12 cellular contexts compared by ENCODE assay signal in the genomic region with DNA sequence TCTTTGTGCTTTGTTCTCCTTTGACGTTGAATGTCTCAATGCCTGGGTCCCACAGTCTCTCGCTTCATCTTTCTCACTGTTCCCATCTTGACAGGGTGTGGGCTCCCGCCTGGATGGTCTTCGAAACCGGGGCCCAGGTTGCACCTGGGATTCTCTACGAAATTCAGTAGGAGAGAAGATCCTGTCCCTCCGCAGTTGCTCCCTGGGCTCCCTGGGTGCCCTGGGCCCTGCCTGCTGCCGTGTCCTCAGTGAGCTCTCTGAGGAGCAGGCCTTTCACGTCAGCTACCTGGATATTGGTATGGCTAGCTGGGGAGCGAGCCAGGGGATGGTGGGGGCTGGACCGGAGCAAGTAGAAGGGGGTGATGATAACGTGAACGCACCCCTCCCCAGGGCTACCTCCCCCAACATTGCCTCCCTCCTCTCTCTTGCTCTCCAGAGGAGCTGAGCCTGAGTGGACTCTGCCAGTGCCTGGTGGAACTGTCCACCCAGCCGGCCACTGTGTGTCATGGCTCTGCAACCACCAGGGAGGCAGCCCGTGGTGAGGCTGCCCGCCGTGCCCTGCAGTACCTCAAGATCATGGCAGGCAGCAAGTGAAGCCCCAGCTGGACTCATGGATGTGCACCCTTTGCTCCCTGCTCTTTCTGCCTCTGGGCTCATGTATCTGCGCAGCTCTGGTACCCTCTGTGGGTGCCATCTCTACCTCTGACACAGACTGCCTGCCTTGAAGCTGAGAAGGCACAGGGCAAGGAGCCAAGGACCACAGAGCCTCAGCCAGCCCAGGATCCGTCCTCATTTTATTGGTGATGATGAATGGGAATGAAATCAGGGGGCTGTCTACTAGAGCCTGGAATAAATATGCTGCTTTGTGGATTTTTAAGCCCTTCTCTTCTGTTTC. TPM values are rescaled to one million over a fixed set of nuclear protein-coding genes. Genes with fewer than 3 reads are reported as not detected.
DNase-seq lines count a peak whose midpoint lies in the region; TF ChIP-seq lines count a peak whose summit lies in the region.
"Had no signal": no experiment of that assay in that cellular context is flagged by ENCODE, and none has a peak within 500 bp of the region (broad histone marks: within the 10 kb centered on the region; RNA-seq: fewer than 3 reads in every experiment).

No MANE protein-coding gene starts in this region.

- H3K27me3 ChIP-seq in WERI-Rb-1 (ENCODE audit: insufficient read depth, low read depth, severe bottlenecking), result no peaks in the 10 kb centered on the region
- H3K27me3 ChIP-seq: right atrium auricular region had no signal

- no peak overlapping the region for H3K4me3 ChIP-seq in HEK293 (ENCODE audit: low read depth, low read length)
- H3K4me3 ChIP-seq in WERI-Rb-1 (ENCODE audit: low read depth, low read length), result no peak overlapping the region
- H3K4me3 ChIP-seq: right atrium auricular region had no signal

- CTCF ChIA-PET in HEK293 (lab: Yijun Ruan, JAX), result interaction anchor here (0.6 to 2.0 kb wide), 8 partner anchors 26 to 210 kb away, joined by 3 to 10 read pairs (median 4); a partner anchor contains a TSS

- TF ChIP-seq CTCF in HEK293 (tag by site-specific recombination; IDR thresholded peaks at IDR 0.05) (no peak), WERI-Rb-1 (IDR thresholded peaks at IDR 0.05; ENCODE audit: low read depth, low read length) (no peak), glutamatergic neuron (IDR thresholded peaks at IDR 0.05; ENCODE audit: partially characterized antibody, unreplicated experiment) (no peak)

- DNase-seq in WERI-Rb-1 (no peak), glutamatergic neuron (no peak), stromal cell of bone marrow (ENCODE audit: low read depth) (peak; percentile 41), RPMI8226 (no peak), NCI-H82 (lab: John Stamatoyannopoulos, UW) (no peak)
- DNase-seq in stimulated activated naive CD4-positive, alpha-beta T cell (lab: John Stamatoyannopoulos, UW), result no peak
- DNase-seq: activated CD4-positive, CD25-positive, alpha-beta regulatory T cell; effector memory CD4-positive, alpha-beta T cell had no signal

- H3K36me3 ChIP-seq in HEK293 (ENCODE audit: control insufficient read depth in 2 of 2, insufficient read depth in 1 of 2, low read length in 2 of 2) (peaks cover 0 to 54% of the 10 kb centered on the region in 2 experiments; a peak in 1 of 3 replicates), WERI-Rb-1 (peaks cover 46% of the 10 kb centered on the region)

- no peak overlapping the region for H3K27ac ChIP-seq in HEK293 (ENCODE audit: extremely low read depth, low read depth, low read length)
- peak overlapping the region; percentile 90 for H3K27ac ChIP-seq in WERI-Rb-1
- H3K27ac ChIP-seq: right atrium auricular region had no signal

- H3K4me1 ChIP-seq in HEK293 (ENCODE audit: control insufficient read depth, insufficient read depth, low read length), result peaks cover 6% of the 10 kb centered on the region

- peaks cover 7% of the 10 kb centered on the region for H3K27me3 Mint-ChIP-seq in glutamatergic neuron (ENCODE audit: unreplicated experiment)
- H3K27me3 Mint-ChIP-seq: stimulated activated naive CD8-positive, alpha-beta T cell treated with anti-CD3 and anti-CD28 coated beads, Interleukin-15, Interleukin-2, amounts not matched to agents 100 ng/mL and 50 ng/mL, for 24 hours had no signal

- H3K9me3 ChIP-seq in HEK293 (ENCODE audit: control insufficient read depth, insufficient read depth, low read depth, low read length), result no peaks in the 10 kb centered on the region
- H3K9me3 ChIP-seq in WERI-Rb-1 (ENCODE audit: severe bottlenecking), result no peaks in the 10 kb centered on the region
- H3K9me3 ChIP-seq: right atrium auricular region had no signal

- H3K27ac Mint-ChIP-seq in glutamatergic neuron (ENCODE audit: unreplicated experiment), result peak overlapping the region; percentile 64
- H3K27ac Mint-ChIP-seq: stimulated activated naive CD8-positive, alpha-beta T cell treated with anti-CD3 and anti-CD28 coated beads, Interleukin-15, Interleukin-2, amounts not matched to agents 100 ng/mL and 50 ng/mL, for 24 hours had no signal

- H3K36me3 Mint-ChIP-seq in glutamatergic neuron (ENCODE audit: unreplicated experiment), result no peaks in the 10 kb centered on the region

- H3K4me1 Mint-ChIP-seq in glutamatergic neuron (ENCODE audit: low read depth, unreplicated experiment), result peaks cover 12% of the 10 kb centered on the region

- H3K4me3 Mint-ChIP-seq in glutamatergic neuron (ENCODE audit: unreplicated experiment), result no peak overlapping the region
- H3K4me3 Mint-ChIP-seq: stimulated activated naive CD8-positive, alpha-beta T cell treated with anti-CD3 and anti-CD28 coated beads, Interleukin-15, Interleukin-2, amounts not matched to agents 100 ng/mL and 50 ng/mL, for 24 hours had no signal

- POLR2A ChIA-PET in HEK293 (lab: Yijun Ruan, JAX), result no interaction called here

- H3K9me3 Mint-ChIP-seq in glutamatergic neuron (ENCODE audit: unreplicated experiment), result peaks cover 3% of the 10 kb centered on the region
- H3K9me3 Mint-ChIP-seq: stimulated activated naive CD8-positive, alpha-beta T cell treated with anti-CD3 and anti-CD28 coated beads, Interleukin-15, Interleukin-2, amounts not matched to agents 100 ng/mL and 50 ng/mL, for 24 hours had no signal

TF ChIP-seq in HEK293, 187 proteins besides CTCF, POLR2A, EP300 and RAD21:
- TF ChIP-seq ZNF133 (tag by site-specific recombination; IDR thresholded peaks at IDR 0.05) (no peak), ZNF391 (tag by site-specific recombination; IDR thresholded peaks at IDR 0.05; ENCODE audit: borderline replicate concordance, low read depth) (no peak), ZNF530 (tag by site-specific recombination; IDR thresholded peaks at IDR 0.05; ENCODE audit: low read depth) (no peak), ZNF2 (tag by site-specific recombination; IDR thresholded peaks at IDR 0.05) (0 out of 2 replicates have a peak, but pooled peaks have one; percentile 41)

RNA-seq across cellular contexts. Expression of a gene that starts 1.5 kb away (rescaled TPM):
- total RNA-seq in glutamatergic neuron (ENCODE audit: unreplicated experiment), result not detected
- total RNA-seq: kidney epithelial cell, right atrium auricular region had no signal

RNA-seq across cellular contexts. Expression of a gene that starts 4.7 kb away (rescaled TPM):
- 49.0 TPM for total RNA-seq in glutamatergic neuron (ENCODE audit: unreplicated experiment)

RNA-seq across cellular contexts. Expression of a gene that starts 6.5 kb away (rescaled TPM):
- 94.2 TPM for total RNA-seq in glutamatergic neuron (ENCODE audit: unreplicated experiment)

RNA-seq across cellular contexts. Expression of a gene that starts 53.9 kb away (rescaled TPM):
- 1,170 TPM for total RNA-seq in glutamatergic neuron (ENCODE audit: unreplicated experiment)
